9 cellular contexts compared by ENCODE assay signal in the genomic region with DNA sequence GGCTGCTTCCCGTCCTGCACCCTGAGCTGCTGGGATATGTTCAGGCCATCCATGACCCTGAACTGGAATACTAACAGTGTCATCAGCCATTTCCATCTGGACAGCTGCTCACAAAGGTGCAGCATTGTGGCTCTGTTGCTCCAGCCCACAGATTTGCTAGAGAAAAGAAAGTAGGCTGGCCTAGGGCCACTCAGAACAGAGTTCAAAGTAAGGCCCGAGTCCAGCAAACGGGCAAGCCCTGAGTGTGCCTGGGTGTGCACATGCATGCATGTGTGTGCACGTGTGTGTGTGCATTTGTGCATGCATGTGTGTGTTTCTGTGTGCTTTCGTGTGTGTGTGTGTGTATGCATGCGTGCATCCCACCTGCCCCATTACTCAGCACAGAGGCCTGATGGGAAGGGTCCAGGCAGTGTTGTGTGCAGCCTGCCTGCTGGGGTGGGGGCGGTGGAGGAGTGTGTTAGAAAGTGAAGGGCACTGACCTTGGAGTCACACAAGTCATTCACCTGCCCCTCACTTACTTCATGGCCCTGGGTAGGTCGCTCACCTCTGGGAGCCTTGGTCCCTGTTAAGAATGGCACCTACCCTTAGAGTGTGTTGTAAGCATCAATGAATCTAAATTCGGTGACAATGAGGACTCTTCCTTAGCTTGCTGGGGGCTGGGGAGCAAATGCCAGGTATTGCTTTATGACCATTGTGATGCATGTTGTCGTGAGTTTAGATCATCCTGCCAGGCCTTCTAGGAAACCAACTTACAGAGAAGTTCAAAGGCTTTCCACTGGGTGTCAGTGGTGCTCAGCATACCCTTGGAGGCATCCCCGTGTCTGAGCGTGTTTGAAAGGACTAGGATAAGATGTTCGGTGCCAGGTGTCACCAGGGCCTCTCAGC. TPM values are rescaled to one million over a fixed set of nuclear protein-coding genes. Genes with fewer than 3 reads are reported as not detected.
DNase-seq lines count a peak whose midpoint lies in the region; ATAC-seq and TF ChIP-seq lines count a peak whose summit lies in the region.
"Had no signal": no experiment of that assay in that cellular context is flagged by ENCODE, and none has a peak within 500 bp of the region (broad histone marks: within the 10 kb centered on the region; RNA-seq: fewer than 3 reads in every experiment).

No MANE protein-coding gene starts in this region.

- H3K36me3 ChIP-seq in colonic mucosa, result no peaks in the 10 kb centered on the region
- H3K36me3 ChIP-seq in left lung, result no peaks in the 10 kb centered on the region
- no peaks in the 10 kb centered on the region for H3K36me3 ChIP-seq in transverse colon
- H3K36me3 ChIP-seq: thyroid gland had no signal

- H3K4me3 ChIP-seq in colonic mucosa (no peak overlapping the region), left lung (no peak overlapping the region), transverse colon (no peak overlapping the region)
- H3K4me3 ChIP-seq: thyroid gland had no signal

- H3K27ac ChIP-seq in colonic mucosa (no peak overlapping the region), left lung (no peak overlapping the region), transverse colon (no peak overlapping the region)
- H3K27ac ChIP-seq: thyroid gland had no signal

- H3K9me3 ChIP-seq in colonic mucosa (no peaks in the 10 kb centered on the region), left lung (no peaks in the 10 kb centered on the region), transverse colon (no peaks in the 10 kb centered on the region)
- H3K9me3 ChIP-seq: thyroid gland had no signal

- TF ChIP-seq POLR2A in transverse colon (IDR thresholded peaks at IDR 0.05), result no peak

- TF ChIP-seq EP300 in transverse colon (IDR thresholded peaks at IDR 0.05; ENCODE audit: low read depth), result no peak

- intact Hi-C loops in colonic mucosa (cut with DNase I) (loop anchor here (5.0 kb wide), 2 partner anchors 165 to 225 kb away; no protein-coding TSS in a partner anchor), left lung (cut with DNase I) (no loop called here), transverse colon (cut with DNase I; ENCODE audit: low total_unique reads) (no loop called here)

- WGBS in transverse colon (ENCODE audit: low coverage in 1 of 2), 2 donors, result 46% methylated on average over 13 of the region's 13 CpGs; no CpG with 5 or more reads in 1 of the 2 donors

- DNase-seq in stimulated activated CD4-positive, alpha-beta T cell treated with anti-CD3 and anti-CD28 coated beads, Interleukin-2, amount 100 ng/mL, for 24 hours, result peak; percentile 24 to 25
- no peak for DNase-seq in stimulated activated CD4-positive, alpha-beta T cell treated with anti-CD3 and anti-CD28 coated beads, Interleukin-12 subunit alpha, Interleukin-12 subunit beta, amount 100 ng/mL, for 4 hours
- DNase-seq in NCI-H1048 (lab: John Stamatoyannopoulos, UW) (peak; percentile 2), SK-N-DZ (ENCODE audit: low spot score) (peak; percentile 82), colonic mucosa (no peak), left lung (no peak), transverse colon (no peak)

- no peaks in the 10 kb centered on the region for H3K27me3 ChIP-seq in colonic mucosa
- H3K27me3 ChIP-seq in left lung, result no peaks in the 10 kb centered on the region
- H3K27me3 ChIP-seq in transverse colon, result peaks cover 3% of the 10 kb centered on the region
- H3K27me3 ChIP-seq: thyroid gland had no signal

- no peak overlapping the region for H3K9ac ChIP-seq in colonic mucosa (ENCODE audit: low read depth in 2 of 2, low read length in 2 of 2)

- ATAC-seq in left lung (peak; percentile 91), GM21825 (IDR thresholded peaks at IDR 0.05; ENCODE audit: unreplicated experiment) (no peak)

- H3K4me1 ChIP-seq in colonic mucosa, result no peaks in the 10 kb centered on the region
- no peaks in the 10 kb centered on the region for H3K4me1 ChIP-seq in left lung
- no peaks in the 10 kb centered on the region for H3K4me1 ChIP-seq in transverse colon
- H3K4me1 ChIP-seq: thyroid gland had no signal

- TF ChIP-seq CTCF in colonic mucosa (IDR thresholded peaks at IDR 0.05) (peak; percentile 17), left lung (IDR thresholded peaks at IDR 0.05) (peak; percentile 45 to 52), transverse colon (IDR thresholded peaks at IDR 0.05) (peak; percentile 26 to 56 (median 50))

- in situ Hi-C loops in transverse colon (cut with MboI; ENCODE audit: low pct_ligation_motif_present in 1 of 4, low pct_unique_long_range_greater_than_20kb in 1 of 4, low sequenced_read_pairs in 3 of 4), result loop anchor here in 2 of 4 donors (10.0 to 25.0 kb wide), 2 partner anchors 230 to 523 kb away; no protein-coding TSS in a partner anchor

RNA-seq across cellular contexts. Expression of gene GPR12, which starts 53.2 kb away (rescaled TPM):
- 1.1 and 1.5 TPM in 2 replicates for polyA plus RNA-seq in SK-N-DZ (2014; cell fraction: cytosol; rRNA removed)
- 1.1 and 2.0 TPM in 2 replicates for polyA plus RNA-seq in SK-N-DZ (2014; cell fraction: nucleus; rRNA removed)
- total RNA-seq in colonic mucosa, result under 1 TPM; 0.05 to 0.30 TPM
- not detected for total RNA-seq in left lung
- under 1 TPM in 1 of 4 donors, not detected in 3; 0.14 TPM for total RNA-seq in transverse colon

Comparison
In these comparisons a context has a peak if more than half of its experiments do, and no peak if none do; other contexts are left out.
1. DNase-seq: peak in stimulated activated CD4-positive, alpha-beta T cell treated with anti-CD3 and anti-CD28 coated beads, Interleukin-2, amount 100 ng/mL, for 24 hours (2 of 2), NCI-H1048 (single experiment) and SK-N-DZ (single experiment); none in stimulated activated CD4-positive, alpha-beta T cell treated with anti-CD3 and anti-CD28 coated beads, Interleukin-12 subunit alpha, Interleukin-12 subunit beta, amount 100 ng/mL, for 4 hours (single experiment), colonic mucosa (single experiment), left lung (0 of 2) and transverse colon (single experiment).
2. Peak in every context shown above with its lines, with median percentiles within 50 percentile points of each other: CTCF ChIP-seq.